Comparison of ENCODE assay signal across 9 cellular contexts in the genomic region with DNA sequence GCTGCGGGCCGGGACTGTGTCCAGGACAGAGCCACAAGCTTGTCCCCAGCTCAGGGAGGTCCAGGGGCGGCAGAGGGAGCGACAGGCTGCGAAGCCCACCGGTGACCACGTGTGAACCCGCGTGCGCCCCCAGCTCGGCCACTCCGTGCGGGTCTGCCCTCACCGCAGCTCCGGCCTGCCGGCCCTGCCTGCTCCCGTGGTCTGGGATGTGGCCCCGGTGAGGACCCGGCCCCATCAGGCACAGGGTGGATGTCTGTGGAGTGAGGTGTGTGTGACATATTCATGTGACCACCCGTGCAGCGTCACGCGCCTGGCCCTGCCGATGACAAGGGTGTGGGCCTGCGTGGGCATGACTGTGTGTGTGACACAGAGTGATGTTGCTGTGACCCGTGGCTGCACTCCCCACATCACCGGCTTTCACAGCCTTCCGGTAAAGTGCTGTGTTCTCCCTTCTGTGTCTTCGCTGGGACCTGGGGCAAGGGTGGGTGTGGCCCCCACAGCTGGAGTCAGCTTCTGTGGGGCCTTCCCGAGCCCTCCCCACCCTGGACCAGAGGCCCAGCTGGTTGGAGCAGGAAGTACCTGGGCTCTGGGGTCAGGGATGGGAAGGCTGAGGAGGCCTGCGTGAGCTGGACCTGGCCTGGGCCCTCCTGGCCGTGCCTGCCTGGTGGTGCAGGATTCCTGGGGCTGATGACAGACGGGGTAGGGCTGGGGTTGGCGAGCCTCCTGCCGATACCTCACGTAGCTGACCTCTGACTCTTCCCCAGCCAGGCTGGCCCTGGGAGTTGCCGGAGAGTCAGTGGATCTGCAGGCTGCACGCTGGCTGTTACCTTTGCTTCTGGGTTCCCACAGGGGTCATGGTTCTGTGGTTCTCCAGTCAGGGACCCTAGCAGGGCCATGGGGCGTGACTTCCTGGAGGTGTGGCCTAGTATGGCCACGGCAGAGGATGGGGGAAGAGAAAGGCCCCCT. TPM values are rescaled to one million over a fixed set of nuclear protein-coding genes. Genes with fewer than 3 reads are reported as not detected.
DNase-seq lines count a peak whose midpoint lies in the region; FAIRE-seq and TF ChIP-seq lines count a peak whose summit lies in the region.
"Had no signal": no experiment of that assay in that cellular context is flagged by ENCODE, and none has a peak within 500 bp of the region (broad histone marks: within the 10 kb centered on the region; RNA-seq: fewer than 3 reads in every experiment).

No MANE protein-coding gene starts in this region.

- no CpG with 5 or more reads among the region's 40 CpGs for WGBS in mesendoderm (ENCODE audit: extremely low coverage, insufficient coverage, low lambda C conversion rate)

- DNase-seq in BE2C (no peak), H7 (no peak), astrocyte (ENCODE audit: low read depth) (no peak), mesendoderm (peak; percentile 27), medulla oblongata (ENCODE audit: extremely low spot score) (no peak), cerebellar nuclear complex (lab: John Stamatoyannopoulos, UW) (no peak), amniotic stem cell (lab: John Stamatoyannopoulos, UW) (no peak), 8988T (no peak)

- H2AFZ ChIP-seq in astrocyte (ENCODE audit: low read depth, low read length) = peak overlapping the region; percentile 99

- H3K4me2 ChIP-seq in astrocyte (ENCODE audit: low read length) = peak overlapping the region; percentile 95
- H3K4me2 ChIP-seq in mesendoderm (ENCODE audit: low read length) = no peak overlapping the region

- no peak overlapping the region for H2BK5ac ChIP-seq in mesendoderm (ENCODE audit: low read length)

- no peak overlapping the region for H3K18ac ChIP-seq in mesendoderm (ENCODE audit: low read length)

- no peak overlapping the region for H3K27ac Mint-ChIP-seq in astrocyte (ENCODE audit: unreplicated experiment)

- TF ChIP-seq CTCF in BE2C (IDR thresholded peaks at IDR 0.05; ENCODE audit: low read depth, low read length) (no peak), astrocyte (IDR thresholded peaks at IDR 0.05; ENCODE audit: insufficient read depth, low read depth, low read length) (no peak)

- H3K27me3 ChIP-seq in BE2C (peaks cover 2% of the 10 kb centered on the region; the same call in 1 of the 2 replicates), H7 (ENCODE audit: control insufficient read depth, insufficient read depth, low read length) (peaks cover 23% of the 10 kb centered on the region), astrocyte (ENCODE audit: insufficient read depth, low read length) (no peaks in the 10 kb centered on the region), mesendoderm (ENCODE audit: insufficient read depth, low read length, poor library complexity) (no peaks in the 10 kb centered on the region)

- H3K36me3 ChIP-seq in BE2C = no peaks in the 10 kb centered on the region
- H3K36me3 ChIP-seq in H7 (replicated peaks; ENCODE audit: control insufficient read depth, insufficient read depth, low read length) = no peaks in the 10 kb centered on the region
- no peaks in the 10 kb centered on the region for H3K36me3 ChIP-seq in astrocyte (ENCODE audit: insufficient read depth, low read length)
- no peaks in the 10 kb centered on the region for H3K36me3 ChIP-seq in mesendoderm (ENCODE audit: control insufficient read depth, insufficient read depth, low read length)

- peaks cover 2% of the 10 kb centered on the region for H3K36me3 Mint-ChIP-seq in astrocyte (ENCODE audit: low read depth, unreplicated experiment)

- no peaks in the 10 kb centered on the region for H3K9me3 ChIP-seq in BE2C
- H3K9me3 ChIP-seq in astrocyte (ENCODE audit: insufficient read depth, low read depth, low read length) = no peaks in the 10 kb centered on the region

- no peak overlapping the region for H2BK120ac ChIP-seq in mesendoderm (ENCODE audit: low read depth, low read length)

- no peak overlapping the region for H4K8ac ChIP-seq in mesendoderm (ENCODE audit: low read depth, low read length)

- no peak overlapping the region for H2BK15ac ChIP-seq in mesendoderm (replicated peaks; ENCODE audit: low read depth)

- peaks cover 4% of the 10 kb centered on the region for H3K4me1 Mint-ChIP-seq in astrocyte (ENCODE audit: low read depth, unreplicated experiment)

- no peaks in the 10 kb centered on the region for H4K20me1 ChIP-seq in astrocyte (ENCODE audit: insufficient read depth, low read length)

- no peaks in the 10 kb centered on the region for H3K4me1 ChIP-seq in BE2C
- peaks cover 12% of the 10 kb centered on the region for H3K4me1 ChIP-seq in astrocyte (ENCODE audit: insufficient read depth, low read length)
- H3K4me1 ChIP-seq in mesendoderm (ENCODE audit: control insufficient read depth, low read depth, low read length) = no peaks in the 10 kb centered on the region

- H2AK5ac ChIP-seq in mesendoderm (ENCODE audit: low read length) = no peak overlapping the region

- H3K9ac ChIP-seq in astrocyte (ENCODE audit: low read length) (peak overlapping the region; percentile 8), mesendoderm (ENCODE audit: low read length) (no peak overlapping the region)

- H3K23ac ChIP-seq in mesendoderm (ENCODE audit: low read length) = no peak overlapping the region

- H3K9me3 Mint-ChIP-seq in astrocyte (ENCODE audit: unreplicated experiment) = no peaks in the 10 kb centered on the region

- peaks cover 3% of the 10 kb centered on the region for H3K27me3 Mint-ChIP-seq in astrocyte (ENCODE audit: low read depth, unreplicated experiment)

- no peak overlapping the region for H3K56ac ChIP-seq in mesendoderm (ENCODE audit: low read length)

- H3K4me3 ChIP-seq in BE2C (ENCODE audit: low read depth, low read length) (peak overlapping the region; percentile 60), H7 (ENCODE audit: insufficient read depth, low read depth, low read length) (peak overlapping the region; percentile 80), astrocyte (ENCODE audit: insufficient read depth, low read depth, low read length) (no peak overlapping the region), mesendoderm (ENCODE audit: low read length) (no peak overlapping the region)

- no peak overlapping the region for H4K5ac ChIP-seq in mesendoderm (ENCODE audit: low read length)

- H3K4ac ChIP-seq in mesendoderm (ENCODE audit: low read depth, low read length) = no peak overlapping the region

- H3K27ac ChIP-seq in astrocyte (ENCODE audit: low read depth, low read length) (no peak overlapping the region), mesendoderm (ENCODE audit: low read depth, low read length) (no peak overlapping the region)

- no peak for FAIRE-seq in astrocyte (lab: Jason Lieb, UNC)

- no peaks in the 10 kb centered on the region for H3K79me2 ChIP-seq in astrocyte (ENCODE audit: insufficient read depth, low read length)
- H3K79me2 ChIP-seq in mesendoderm (ENCODE audit: control insufficient read depth, insufficient read depth, low read length) = no peaks in the 10 kb centered on the region

- peak overlapping the region; percentile 34 for H3K4me3 Mint-ChIP-seq in astrocyte (ENCODE audit: unreplicated experiment)

- no peaks in the 10 kb centered on the region for H3K79me1 ChIP-seq in mesendoderm (ENCODE audit: low read length)

RNA-seq across cellular contexts. Expression of a gene that starts 4.1 kb away (rescaled TPM):
- polyA plus RNA-seq in BE2C (2012; ENCODE audit: insufficient read depth, insufficient read length, low read depth) = not detected
- total RNA-seq in H7 (2014; rRNA removed; shearing (Covaris generic)) = not detected in 2 replicates
- total RNA-seq in astrocyte = 0.18 and 0.38 TPM in 2 replicates
- not detected for polyA plus RNA-seq in mesendoderm (2013, experiment 1 of 2)
- polyA plus RNA-seq in mesendoderm (2013, experiment 2 of 2) = not detected
- total RNA-seq: aorta had no signal
- polyA plus RNA-seq: aorta had no signal

RNA-seq across cellular contexts. Expression of a gene that starts 45.9 kb away (rescaled TPM):
- 32.0 TPM for polyA plus RNA-seq in BE2C (2012; ENCODE audit: insufficient read depth, insufficient read length, low read depth)
- 29.3 and 32.0 TPM in 2 replicates for total RNA-seq in H7 (2014; rRNA removed; shearing (Covaris generic))
- 10.6 and 13.9 TPM in 2 replicates for total RNA-seq in astrocyte
- polyA plus RNA-seq in mesendoderm (2013, experiment 1 of 2) = 7.0 TPM
- polyA plus RNA-seq in mesendoderm (2013, experiment 2 of 2) = 6.8 TPM

RNA-seq across cellular contexts. Expression of a gene that starts 50.1 kb away (rescaled TPM):
- 58.7 TPM for polyA plus RNA-seq in BE2C (2012; ENCODE audit: insufficient read depth, insufficient read length, low read depth)
- 126 and 130 TPM in 2 replicates for total RNA-seq in H7 (2014; rRNA removed; shearing (Covaris generic))
- total RNA-seq in astrocyte = 589 and 603 TPM in 2 replicates
- polyA plus RNA-seq in mesendoderm (2013, experiment 1 of 2) = 26.7 TPM
- polyA plus RNA-seq in mesendoderm (2013, experiment 2 of 2) = 26.6 TPM

RNA-seq across cellular contexts. Expression of a gene that starts 56.7 kb away (rescaled TPM):
- 33.8 TPM for polyA plus RNA-seq in BE2C (2012; ENCODE audit: insufficient read depth, insufficient read length, low read depth)
- total RNA-seq in H7 (2014; rRNA removed; shearing (Covaris generic)) = 110 and 124 TPM in 2 replicates
- total RNA-seq in astrocyte = 1,830 and 1,896 TPM in 2 replicates
- 13.2 TPM for polyA plus RNA-seq in mesendoderm (2013, experiment 1 of 2)
- polyA plus RNA-seq in mesendoderm (2013, experiment 2 of 2) = 12.9 TPM

Comparison
In these comparisons a context has a peak if more than half of its experiments do, and no peak if none do; other contexts are left out.
1. H3K4me3 ChIP-seq: peak in BE2C (single experiment) and H7 (single experiment); none in astrocyte (single experiment) and mesendoderm (single experiment).